In the genomic region with DNA sequence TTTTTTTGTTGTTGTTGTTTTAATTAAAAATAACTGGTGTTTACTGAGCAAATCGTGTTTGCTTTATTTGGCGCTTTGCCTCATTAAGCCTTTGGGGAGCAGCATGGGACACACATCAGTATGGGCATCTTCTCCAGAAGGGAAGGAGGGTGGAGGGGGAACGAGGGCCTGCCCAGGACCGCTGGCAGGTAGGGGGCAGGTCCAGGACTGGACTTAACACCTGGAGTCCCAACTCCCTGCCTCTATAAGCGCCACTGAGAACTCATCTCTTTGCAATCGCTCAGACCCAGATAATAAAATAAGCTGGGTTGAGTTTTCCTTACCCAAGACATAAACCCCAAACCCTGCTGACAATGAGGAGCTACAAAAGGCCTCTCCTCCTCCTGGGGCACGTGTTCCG, we compare ENCODE assay signal across 8 cellular contexts.
DNase-seq lines count a peak whose midpoint lies in the region; ATAC-seq and TF ChIP-seq lines count a peak whose summit lies in the region.

No MANE protein-coding gene starts in this region.

- H3K4me3 ChIP-seq in WERI-Rb-1 (ENCODE audit: low read depth, low read length) (peak overlapping the region; percentile 40), iPS-15b (ENCODE audit: low read depth, low read length) (peak overlapping the region; percentile 69)

- no peaks in the 10 kb centered on the region for H3K9me3 Mint-ChIP-seq in stimulated activated naive B cell treated with anti-CD40 and anti-IgM and Interleukin-4, amounts not matched to agents 10 μg/mL and 1 μg/mL and 100 μg/mL, for 72 hours

- 0 out of 2 replicates have a peak, but pooled peaks have one; percentile 0 for TF ChIP-seq CTCF in WERI-Rb-1 (IDR thresholded peaks at IDR 0.05; ENCODE audit: low read depth, low read length)

- H3K4me3 Mint-ChIP-seq in stimulated activated naive B cell treated with anti-CD40 and anti-IgM and Interleukin-4, amounts not matched to agents 10 μg/mL and 1 μg/mL and 100 μg/mL, for 72 hours = peak overlapping the region; percentile 72 to 86

- peaks cover 7% of the 10 kb centered on the region for H3K4me1 ChIP-seq in iPS-15b (ENCODE audit: control insufficient read depth, insufficient read depth, low read length)

- DNase-seq in DMS53 (lab: John Stamatoyannopoulos, UW) (peak; percentile 51), DMS53 treated with DMSO at 0.1 percent for 48 hours (lab: John Stamatoyannopoulos, UW; ENCODE audit: unreplicated experiment) (no peak), WERI-Rb-1 (no peak), T1000 (lab: John Stamatoyannopoulos, UW) (no peak), NCI-H226 (no peak)
- no peak for DNase-seq in stimulated activated naive B cell treated with anti-CD40 and anti-IgM and Interleukin-4, amounts not matched to agents 10 μg/mL and 1 μg/mL and 100 μg/mL, for 72 hours

- no peak for ATAC-seq in stimulated activated naive B cell treated with anti-CD40 and anti-IgM and Interleukin-4, amounts not matched to agents 10 μg/mL and 1 μg/mL and 100 μg/mL, for 72 hours (replicated peaks)
- ATAC-seq in GM21381 (IDR thresholded peaks at IDR 0.05; ENCODE audit: unreplicated experiment) = no peak

- no peak overlapping the region for H3K9ac ChIP-seq in iPS-15b (ENCODE audit: low read depth, low read length)

- H3K9me3 ChIP-seq in WERI-Rb-1 (ENCODE audit: severe bottlenecking) = no peaks in the 10 kb centered on the region
- no peaks in the 10 kb centered on the region for H3K9me3 ChIP-seq in iPS-15b (ENCODE audit: control insufficient read depth, insufficient read depth, low read length)

- H3K27ac ChIP-seq in WERI-Rb-1 = peak overlapping the region; percentile 46

- H3K27ac Mint-ChIP-seq in stimulated activated naive B cell treated with anti-CD40 and anti-IgM and Interleukin-4, amounts not matched to agents 10 μg/mL and 1 μg/mL and 100 μg/mL, for 72 hours = peak overlapping the region; percentile 97

- no peaks in the 10 kb centered on the region for H3K36me3 ChIP-seq in WERI-Rb-1
- H3K36me3 ChIP-seq in iPS-15b (ENCODE audit: control insufficient read depth, insufficient read depth, low read length) = no peaks in the 10 kb centered on the region

- no peaks in the 10 kb centered on the region for H3K27me3 ChIP-seq in WERI-Rb-1 (ENCODE audit: insufficient read depth, low read depth, severe bottlenecking)
- H3K27me3 ChIP-seq in iPS-15b (ENCODE audit: control insufficient read depth, insufficient read depth, low read length) = peaks cover 39% of the 10 kb centered on the region

- H3K36me3 Mint-ChIP-seq in stimulated activated naive B cell treated with anti-CD40 and anti-IgM and Interleukin-4, amounts not matched to agents 10 μg/mL and 1 μg/mL and 100 μg/mL, for 72 hours = no peaks in the 10 kb centered on the region

- H3K4me1 Mint-ChIP-seq in stimulated activated naive B cell treated with anti-CD40 and anti-IgM and Interleukin-4, amounts not matched to agents 10 μg/mL and 1 μg/mL and 100 μg/mL, for 72 hours = peaks cover 50 to 98% of the 10 kb centered on the region in 2 donors

- H3K27me3 Mint-ChIP-seq in stimulated activated naive B cell treated with anti-CD40 and anti-IgM and Interleukin-4, amounts not matched to agents 10 μg/mL and 1 μg/mL and 100 μg/mL, for 72 hours = no peaks in the 10 kb centered on the region
